In the genomic region with DNA sequence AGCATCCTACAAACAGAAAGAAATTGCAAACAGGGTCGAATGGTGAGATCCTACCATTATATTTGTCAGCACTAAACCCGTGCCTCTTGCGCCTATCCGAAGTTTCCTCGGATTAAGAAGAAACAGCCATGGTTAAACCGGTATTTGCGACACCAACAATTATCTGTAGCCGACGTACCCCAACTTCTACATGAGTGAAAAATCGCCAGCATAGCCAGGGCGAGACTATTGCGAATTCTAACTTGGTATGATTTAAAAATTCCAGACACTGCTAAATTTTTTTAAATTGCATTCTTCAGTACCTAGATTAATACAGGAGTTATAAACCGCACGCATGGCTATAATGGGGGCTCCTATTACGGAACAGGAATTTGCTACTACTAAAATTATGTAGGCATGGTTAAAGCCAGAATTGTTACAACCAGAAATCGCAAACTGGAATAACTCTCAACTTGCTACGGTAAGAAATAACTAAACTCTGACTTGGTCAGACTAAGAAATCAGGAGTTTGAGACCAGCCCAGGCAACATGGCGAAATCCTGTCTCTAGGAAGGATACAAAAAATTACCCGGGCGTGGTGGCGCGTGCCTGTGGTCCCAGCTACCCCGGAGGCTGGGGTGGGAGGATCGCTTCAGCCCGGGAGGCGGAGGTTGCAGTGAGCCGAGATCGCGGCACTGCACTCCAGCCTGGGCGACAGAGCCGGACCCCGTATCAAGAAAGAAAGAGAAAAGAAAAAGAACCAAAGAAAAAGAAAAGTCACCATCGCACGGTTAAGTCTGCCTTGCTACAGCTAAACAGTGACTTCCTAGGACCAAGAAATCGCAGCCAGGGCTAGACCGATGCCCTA, we compare ENCODE assay signal across 1 cellular context.
TF ChIP-seq lines count a peak whose summit lies in the region.

No MANE protein-coding gene starts in this region.

TF ChIP-seq in GM12878, 131 proteins besides CTCF, POLR2A, EP300 and RAD21 (continues in another document):
- TF ChIP-seq PAX5 (IDR thresholded peaks at IDR 0.05; ENCODE audit: borderline replicate concordance, low read depth, low read length), result no peak
- TF ChIP-seq EGR1 (IDR thresholded peaks at IDR 0.05; ENCODE audit: borderline replicate concordance in 1 of 2, low read depth in 2 of 2, low read length in 2 of 2), result no peak
- TF ChIP-seq ZBTB40 (IDR thresholded peaks at IDR 0.05; ENCODE audit: borderline replicate concordance), result 0 out of 2 replicates have a peak, but pooled peaks have one; percentile 8
- no peak for TF ChIP-seq CREB1 (IDR thresholded peaks at IDR 0.05; ENCODE audit: low read depth)
- TF ChIP-seq, protein P1, sequence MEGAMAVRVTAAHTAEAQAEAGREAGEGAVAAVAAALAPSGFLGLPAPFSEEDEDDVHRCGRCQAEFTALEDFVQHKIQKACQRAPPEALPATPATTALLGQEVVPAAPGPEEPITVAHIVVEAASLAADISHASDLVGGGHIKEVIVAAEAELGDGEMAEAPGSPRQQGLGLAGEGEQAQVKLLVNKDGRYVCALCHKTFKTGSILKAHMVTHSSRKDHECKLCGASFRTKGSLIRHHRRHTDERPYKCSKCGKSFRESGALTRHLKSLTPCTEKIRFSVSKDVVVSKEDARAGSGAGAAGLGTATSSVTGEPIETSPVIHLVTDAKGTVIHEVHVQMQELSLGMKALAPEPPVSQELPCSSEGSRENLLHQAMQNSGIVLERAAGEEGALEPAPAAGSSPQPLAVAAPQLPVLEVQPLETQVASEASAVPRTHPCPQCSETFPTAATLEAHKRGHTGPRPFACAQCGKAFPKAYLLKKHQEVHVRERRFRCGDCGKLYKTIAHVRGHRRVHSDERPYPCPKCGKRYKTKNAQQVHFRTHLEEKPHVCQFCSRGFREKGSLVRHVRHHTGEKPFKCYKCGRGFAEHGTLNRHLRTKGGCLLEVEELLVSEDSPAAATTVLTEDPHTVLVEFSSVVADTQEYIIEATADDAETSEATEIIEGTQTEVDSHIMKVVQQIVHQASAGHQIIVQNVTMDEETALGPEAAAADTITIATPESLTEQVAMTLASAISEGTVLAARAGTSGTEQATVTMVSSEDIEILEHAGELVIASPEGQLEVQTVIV (IDR thresholded peaks at IDR 0.05; ENCODE audit: borderline replicate concordance, partially characterized antibody), result no peak
- no peak for TF ChIP-seq TCF7 (IDR thresholded peaks at IDR 0.05; ENCODE audit: borderline replicate concordance)
- no peak for TF ChIP-seq MXI1 (IDR thresholded peaks at IDR 0.05; ENCODE audit: low read depth, low read length)
- TF ChIP-seq FOS (IDR thresholded peaks at IDR 0.05; ENCODE audit: borderline replicate concordance, extremely low read depth, insufficient read length), result no peak
- 0 out of 2 replicates have a peak, but pooled peaks have one; percentile 35 for TF ChIP-seq POLR2AphosphoS2 (IDR thresholded peaks at IDR 0.05; ENCODE audit: low read depth, low read length)
- peak; percentile 16; the same call in 1 of the 2 replicates for TF ChIP-seq HDGF (IDR thresholded peaks at IDR 0.05)
- TF ChIP-seq STAT3 (IDR thresholded peaks at IDR 0.05; ENCODE audit: low read depth, low read length), result no peak
- TF ChIP-seq CHD2 (IDR thresholded peaks at IDR 0.05; ENCODE audit: borderline replicate concordance, low read depth, low read length), result no peak
- TF ChIP-seq MAX (IDR thresholded peaks at IDR 0.05; ENCODE audit: low read depth, low read length), result no peak
- TF ChIP-seq ZNF274 (IDR thresholded peaks at IDR 0.05; ENCODE audit: insufficient read depth, insufficient read length), result no peak
- TF ChIP-seq CBX3 (IDR thresholded peaks at IDR 0.05; ENCODE audit: borderline replicate concordance, low read depth), result no peak
- TF ChIP-seq, protein P2, sequence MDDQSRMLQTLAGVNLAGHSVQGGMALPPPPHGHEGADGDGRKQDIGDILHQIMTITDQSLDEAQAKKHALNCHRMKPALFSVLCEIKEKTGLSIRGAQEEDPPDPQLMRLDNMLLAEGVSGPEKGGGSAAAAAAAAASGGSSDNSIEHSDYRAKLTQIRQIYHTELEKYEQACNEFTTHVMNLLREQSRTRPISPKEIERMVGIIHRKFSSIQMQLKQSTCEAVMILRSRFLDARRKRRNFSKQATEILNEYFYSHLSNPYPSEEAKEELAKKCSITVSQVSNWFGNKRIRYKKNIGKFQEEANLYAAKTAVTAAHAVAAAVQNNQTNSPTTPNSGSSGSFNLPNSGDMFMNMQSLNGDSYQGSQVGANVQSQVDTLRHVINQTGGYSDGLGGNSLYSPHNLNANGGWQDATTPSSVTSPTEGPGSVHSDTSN (IDR thresholded peaks at IDR 0.05; ENCODE audit: insufficient replicate concordance, low read depth, low read length), result no peak
- TF ChIP-seq PML (IDR thresholded peaks at IDR 0.05; ENCODE audit: low read length), result no peak
- no peak for TF ChIP-seq IRF4 (IDR thresholded peaks at IDR 0.05; ENCODE audit: low read depth, low read length)
- TF ChIP-seq CBX5 (IDR thresholded peaks at IDR 0.05; ENCODE audit: low read depth), result no peak
- peak; percentile 14 for TF ChIP-seq NBN (IDR thresholded peaks at IDR 0.05)
- TF ChIP-seq POLR2AphosphoS5 (IDR thresholded peaks at IDR 0.05; ENCODE audit: low read length), result no peak; the same call in 1 of the 2 replicates
- TF ChIP-seq SIN3A (IDR thresholded peaks at IDR 0.05; ENCODE audit: low read depth, low read length), result no peak
- TF ChIP-seq HDAC2 (IDR thresholded peaks at IDR 0.05), result no peak
- peak; percentile 15 for TF ChIP-seq HDAC6 (IDR thresholded peaks at IDR 0.05; ENCODE audit: unreplicated experiment)
- TF ChIP-seq SP1 (IDR thresholded peaks at IDR 0.05; ENCODE audit: low read depth, low read length), result no peak
- peak in 1 of 2 experiments; percentile 29; a peak in 2 of 4 replicates for TF ChIP-seq IKZF2 (IDR thresholded peaks at IDR 0.05)
- TF ChIP-seq ZNF207 (IDR thresholded peaks at IDR 0.05; ENCODE audit: borderline replicate concordance), result no peak
- peak; percentile 11; the same call in 1 of the 2 replicates for TF ChIP-seq CBFB (IDR thresholded peaks at IDR 0.05; ENCODE audit: low read depth)
- no peak for TF ChIP-seq IKZF1 (conservative IDR thresholded peaks at IDR 0.05)
- TF ChIP-seq SMAD5 (IDR thresholded peaks at IDR 0.05; ENCODE audit: low read depth), result no peak; the same call in 1 of the 2 replicates
- TF ChIP-seq, protein P3, sequence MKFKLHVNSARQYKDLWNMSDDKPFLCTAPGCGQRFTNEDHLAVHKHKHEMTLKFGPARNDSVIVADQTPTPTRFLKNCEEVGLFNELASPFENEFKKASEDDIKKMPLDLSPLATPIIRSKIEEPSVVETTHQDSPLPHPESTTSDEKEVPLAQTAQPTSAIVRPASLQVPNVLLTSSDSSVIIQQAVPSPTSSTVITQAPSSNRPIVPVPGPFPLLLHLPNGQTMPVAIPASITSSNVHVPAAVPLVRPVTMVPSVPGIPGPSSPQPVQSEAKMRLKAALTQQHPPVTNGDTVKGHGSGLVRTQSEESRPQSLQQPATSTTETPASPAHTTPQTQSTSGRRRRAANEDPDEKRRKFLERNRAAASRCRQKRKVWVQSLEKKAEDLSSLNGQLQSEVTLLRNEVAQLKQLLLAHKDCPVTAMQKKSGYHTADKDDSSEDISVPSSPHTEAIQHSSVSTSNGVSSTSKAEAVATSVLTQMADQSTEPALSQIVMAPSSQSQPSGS (IDR thresholded peaks at IDR 0.05; ENCODE audit: low read length), result no peak
- TF ChIP-seq TCF12 (IDR thresholded peaks at IDR 0.05; ENCODE audit: low read depth, low read length), result no peak
- TF ChIP-seq, protein P4, sequence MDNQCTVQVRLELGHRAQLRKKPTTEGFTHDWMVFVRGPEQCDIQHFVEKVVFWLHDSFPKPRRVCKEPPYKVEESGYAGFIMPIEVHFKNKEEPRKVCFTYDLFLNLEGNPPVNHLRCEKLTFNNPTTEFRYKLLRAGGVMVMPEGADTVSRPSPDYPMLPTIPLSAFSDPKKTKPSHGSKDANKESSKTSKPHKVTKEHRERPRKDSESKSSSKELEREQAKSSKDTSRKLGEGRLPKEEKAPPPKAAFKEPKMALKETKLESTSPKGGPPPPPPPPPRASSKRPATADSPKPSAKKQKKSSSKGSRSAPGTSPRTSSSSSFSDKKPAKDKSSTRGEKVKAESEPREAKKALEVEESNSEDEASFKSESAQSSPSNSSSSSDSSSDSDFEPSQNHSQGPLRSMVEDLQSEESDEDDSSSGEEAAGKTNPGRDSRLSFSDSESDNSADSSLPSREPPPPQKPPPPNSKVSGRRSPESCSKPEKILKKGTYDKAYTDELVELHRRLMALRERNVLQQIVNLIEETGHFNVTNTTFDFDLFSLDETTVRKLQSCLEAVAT (IDR thresholded peaks at IDR 0.05), result peak; percentile 66
- TF ChIP-seq CEBPZ (IDR thresholded peaks at IDR 0.05; ENCODE audit: low read depth, low read length), result no peak
- no peak for TF ChIP-seq ZNF592 (IDR thresholded peaks at IDR 0.05)
- no peak for TF ChIP-seq EZH2 (IDR thresholded peaks at IDR 0.05; ENCODE audit: borderline replicate concordance, control insufficient read depth, low read depth, low read length)
- no peak for TF ChIP-seq PAX8 (IDR thresholded peaks at IDR 0.05)
- no peak for TF ChIP-seq SMAD1 (IDR thresholded peaks at IDR 0.05; ENCODE audit: low read depth, partially characterized antibody)
- no peak for TF ChIP-seq MTA2 (IDR thresholded peaks at IDR 0.05; ENCODE audit: low read depth)
